In genomic region chr3:87228316-87228715, GRCh38 we compare ENCODE assay signal across 1 cellular context.
TF ChIP-seq lines count a peak whose summit lies in the region.

No MANE protein-coding gene starts in this region.

TF ChIP-seq in HepG2, 621 proteins besides CTCF, POLR2A, EP300 and RAD21 (continued from another document):
- TF ChIP-seq SNAPC4 (CRISPR knock-in tag; IDR thresholded peaks at IDR 0.05): no peak
